In genomic region chr10:103555712-103556111, GRCh38 we compare ENCODE assay signal across 10 cellular contexts.
A peak's percentile ranks its signal among the peaks of the same experiment; 100 is the strongest.
DNase-seq lines count a peak whose midpoint lies in the region; ATAC-seq and TF ChIP-seq lines count a peak whose summit lies in the region.
"Had no signal": no experiment of that assay in that cellular context is flagged by ENCODE, and none has a peak within 500 bp of the region (broad histone marks: within the 10 kb centered on the region; RNA-seq: fewer than 3 reads in every experiment).

No MANE protein-coding gene starts in this region.

- no peaks in the 10 kb centered on the region for H3K36me3 Mint-ChIP-seq in activated naive CD4-positive, alpha-beta T cell treated with anti-CD3 and anti-CD28 coated beads, Interleukin-2, amount 50 U/mL, for 24 hours
- H3K36me3 Mint-ChIP-seq in type B pancreatic cell = no peaks in the 10 kb centered on the region

- H3K4me3 Mint-ChIP-seq in activated naive CD4-positive, alpha-beta T cell treated with anti-CD3 and anti-CD28 coated beads, Interleukin-2, amount 50 U/mL, for 24 hours = peak overlapping the region; percentile 59
- peak overlapping the region; percentile 57 for H3K4me3 Mint-ChIP-seq in type B pancreatic cell

- DNase-seq in activated naive CD4-positive, alpha-beta T cell treated with anti-CD3 and anti-CD28 coated beads, Interleukin-2, amount 50 U/mL, for 16 hours = no peak
- DNase-seq in ascending aorta (ENCODE audit: low spot score in 2 of 2) = no peak
- DNase-seq in mucosa of descending colon = peak in 1 of 3 donors; percentile 40
- no peak for DNase-seq in type B pancreatic cell (ENCODE audit: extremely low spot score, unreplicated experiment)
- DNase-seq in stimulated activated CD4-positive, alpha-beta T cell treated with anti-CD3 and anti-CD28 coated beads, Interleukin-1b, Interleukin-23, amount 100 ng/mL, for 48 hours = no peak
- no peak for DNase-seq in NK-92 treated with Interleukin-12 subunit alpha and Interleukin-12 subunit beta, amount 100 ng/mL, for 24 hours (lab: John Stamatoyannopoulos, UW)

- no peak overlapping the region for H3K27ac Mint-ChIP-seq in activated naive CD4-positive, alpha-beta T cell treated with anti-CD3 and anti-CD28 coated beads, Interleukin-2, amount 50 U/mL, for 24 hours
- H3K27ac Mint-ChIP-seq in type B pancreatic cell = no peak overlapping the region

- H3K27me3 ChIP-seq in ascending aorta = no peaks in the 10 kb centered on the region
- H3K27me3 ChIP-seq: thyroid gland had no signal

- H3K9me3 ChIP-seq in ascending aorta (no peaks in the 10 kb centered on the region), mucosa of descending colon (no peaks in the 10 kb centered on the region)
- H3K9me3 ChIP-seq: thyroid gland had no signal

- no peak for ATAC-seq in mucosa of descending colon
- ATAC-seq in HG03378 (IDR thresholded peaks at IDR 0.05; ENCODE audit: unreplicated experiment) = no peak

- peaks cover 9% of the 10 kb centered on the region for H3K27me3 Mint-ChIP-seq in activated naive CD4-positive, alpha-beta T cell treated with anti-CD3 and anti-CD28 coated beads, Interleukin-2, amount 50 U/mL, for 24 hours
- H3K27me3 Mint-ChIP-seq in type B pancreatic cell = peaks cover 7% of the 10 kb centered on the region

- H3K4me1 ChIP-seq in ascending aorta = peaks cover 7 to 9% of the 10 kb centered on the region in 2 donors
- H3K4me1 ChIP-seq in mucosa of descending colon (ENCODE audit: low read depth) = peaks cover 7% of the 10 kb centered on the region

- H3K4me1 Mint-ChIP-seq in activated naive CD4-positive, alpha-beta T cell treated with anti-CD3 and anti-CD28 coated beads, Interleukin-2, amount 50 U/mL, for 24 hours = peaks cover 14% of the 10 kb centered on the region
- peaks cover 16% of the 10 kb centered on the region for H3K4me1 Mint-ChIP-seq in type B pancreatic cell (ENCODE audit: unreplicated experiment)

- H3K27ac ChIP-seq in ascending aorta = no peak overlapping the region
- H3K27ac ChIP-seq: KMS-11, thyroid gland had no signal

- H3K4me3 ChIP-seq in ascending aorta (peak overlapping the region; percentile 59 to 62), mucosa of descending colon (peak overlapping the region; percentile 9)

- intact Hi-C loops in ascending aorta (cut with DNase I) = no loop called here
- intact Hi-C loops in mucosa of descending colon (cut with DNase I, micrococcal nuclease) = no loop called here

- no peaks in the 10 kb centered on the region for H3K36me3 ChIP-seq in ascending aorta
- no peaks in the 10 kb centered on the region for H3K36me3 ChIP-seq in mucosa of descending colon (ENCODE audit: low read depth)
- H3K36me3 ChIP-seq: thyroid gland had no signal

- TF ChIP-seq CTCF in ascending aorta (IDR thresholded peaks at IDR 0.05) = no peak
- no peak for TF ChIP-seq CTCF in mucosa of descending colon (IDR thresholded peaks at IDR 0.05)
- no peak for TF ChIP-seq CTCF in type B pancreatic cell (conservative IDR thresholded peaks at IDR 0.05)

- H3K9me3 Mint-ChIP-seq in activated naive CD4-positive, alpha-beta T cell treated with anti-CD3 and anti-CD28 coated beads, Interleukin-2, amount 50 U/mL, for 24 hours = no peaks in the 10 kb centered on the region
- H3K9me3 Mint-ChIP-seq in type B pancreatic cell = no peaks in the 10 kb centered on the region
